Comparison of ENCODE assay signal across 10 cellular contexts in the genomic region with DNA sequence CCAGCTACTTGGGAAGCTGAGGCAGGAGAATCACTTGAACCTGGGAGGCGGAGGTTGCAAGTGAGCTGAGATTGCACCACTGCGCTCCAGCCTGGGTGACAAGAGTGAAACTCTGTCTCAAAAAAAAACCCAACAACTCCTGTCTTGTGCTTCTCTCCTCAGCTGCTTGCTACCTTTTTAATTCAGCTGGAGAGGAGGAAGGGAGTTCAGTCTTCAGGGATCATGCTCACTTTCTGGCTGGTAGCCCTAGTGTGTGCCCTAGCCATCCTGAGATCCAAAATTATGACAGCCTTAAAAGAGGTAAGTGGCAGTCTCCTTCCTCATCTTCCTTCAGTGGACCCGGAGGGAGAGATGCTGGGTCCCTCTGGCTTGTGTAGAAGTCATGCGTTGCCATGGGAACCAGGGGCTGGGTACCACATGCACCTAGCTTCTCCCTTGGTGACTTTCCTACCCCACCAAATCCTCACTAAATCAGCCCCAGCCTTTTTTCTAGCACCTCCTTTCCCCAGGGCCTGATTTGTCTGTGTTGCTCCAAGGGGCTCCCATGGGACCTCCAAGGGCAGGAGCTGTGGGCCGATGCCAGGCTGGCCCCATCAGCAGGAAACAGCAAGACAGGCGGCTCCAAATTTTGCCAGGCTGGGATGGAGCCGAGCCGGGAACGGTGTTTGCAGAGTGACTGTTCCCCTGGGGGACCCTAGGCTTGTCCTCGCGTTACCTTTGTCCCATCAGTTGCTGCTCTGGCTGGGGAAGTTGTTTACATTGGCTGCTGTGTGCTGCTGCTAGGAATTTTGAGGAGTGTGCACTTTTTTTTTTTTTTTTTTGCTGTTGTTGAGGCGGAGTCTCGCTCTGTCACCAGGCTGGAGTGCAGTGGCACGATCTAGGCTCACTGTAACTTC.
DNase-seq lines count a peak whose midpoint lies in the region; ATAC-seq lines count a peak whose summit lies in the region.
"Had no signal": no experiment of that assay in that cellular context is flagged by ENCODE, and none has a peak within 500 bp of the region (broad histone marks: within the 10 kb centered on the region; RNA-seq: fewer than 3 reads in every experiment).

No MANE protein-coding gene starts in this region.

- H3K4me3 Mint-ChIP-seq in activated CD4-positive, alpha-beta memory T cell treated with anti-CD3 and anti-CD28 coated beads for 36 hours = no peak overlapping the region
- H3K4me3 Mint-ChIP-seq: activated CD4-positive, alpha-beta T cell treated with anti-CD3 and anti-CD28 coated beads for 36 hours had no signal

- peaks cover 37% of the 10 kb centered on the region for H3K4me1 ChIP-seq in skeletal muscle satellite cell (ENCODE audit: control insufficient read depth, insufficient read depth, low read length)

- CTCF ChIA-PET in activated CD4-positive, alpha-beta memory T cell treated with anti-CD3 and anti-CD28 coated beads for 36 hours (lab: Charles Lee) = interaction anchor here (1.6 kb wide), 1 partner anchor 31 kb away, joined by 3 read pairs; no protein-coding TSS in a partner anchor

- H3K4me3 ChIP-seq in skeletal muscle satellite cell (ENCODE audit: low read length) = no peak overlapping the region

- intact Hi-C loops in Right ventricle myocardium superior (cut with DNase I) = loop anchor here (5.0 kb wide), 1 partner anchor 62 kb away; no protein-coding TSS in a partner anchor
- intact Hi-C loops in activated CD4-positive, alpha-beta memory T cell treated with anti-CD3 and anti-CD28 coated beads for 36 hours (cut with micrococcal nuclease) = no loop called here

- no peak overlapping the region for H3K27ac Mint-ChIP-seq in activated CD4-positive, alpha-beta memory T cell treated with anti-CD3 and anti-CD28 coated beads for 36 hours

- H3K27me3 ChIP-seq in skeletal muscle satellite cell (ENCODE audit: control insufficient read depth, insufficient read depth, low read length) = no peaks in the 10 kb centered on the region

- DNase-seq in EH (ENCODE audit: low read depth) = peak; percentile 67
- DNase-seq in NCI-H69 (lab: John Stamatoyannopoulos, UW) = peak; percentile 78
- DNase-seq in Right ventricle myocardium superior = peak; percentile 82
- no peak for DNase-seq in activated CD4-positive, alpha-beta memory T cell treated with anti-CD3 and anti-CD28 coated beads for 36 hours
- DNase-seq in cortex of kidney (lab: John Stamatoyannopoulos, UW) = no peak
- DNase-seq in HUDEP-2 (lab: John Stamatoyannopoulos, UW; ENCODE audit: unreplicated experiment in 76 of 76) = no peak
- DNase-seq: activated CD4-positive, alpha-beta T cell treated with anti-CD3 and anti-CD28 coated beads for 36 hours; caudate nucleus had no signal

- no peaks in the 10 kb centered on the region for H3K9me3 ChIP-seq in skeletal muscle satellite cell (replicated peaks; ENCODE audit: low read length)

- peaks cover 55% of the 10 kb centered on the region for H3K36me3 ChIP-seq in skeletal muscle satellite cell (ENCODE audit: insufficient read depth, low read length)

- no peaks in the 10 kb centered on the region for H3K9me3 Mint-ChIP-seq in activated CD4-positive, alpha-beta memory T cell treated with anti-CD3 and anti-CD28 coated beads for 36 hours

- peaks cover 46% of the 10 kb centered on the region for H3K36me3 Mint-ChIP-seq in activated CD4-positive, alpha-beta memory T cell treated with anti-CD3 and anti-CD28 coated beads for 36 hours

- H3K4me1 Mint-ChIP-seq in activated CD4-positive, alpha-beta memory T cell treated with anti-CD3 and anti-CD28 coated beads for 36 hours (ENCODE audit: low read depth) = peaks cover 12% of the 10 kb centered on the region

- POLR2A ChIA-PET in activated CD4-positive, alpha-beta memory T cell treated with anti-CD3 and anti-CD28 coated beads for 36 hours (lab: Charles Lee) = no interaction called here

- ATAC-seq in Right ventricle myocardium superior (ENCODE audit: poor library complexity) (peak; percentile 82), HG02973 (IDR thresholded peaks at IDR 0.05; ENCODE audit: unreplicated experiment) (no peak)
- ATAC-seq: activated CD4-positive, alpha-beta T cell treated with anti-CD3 and anti-CD28 coated beads for 36 hours had no signal

- no peak overlapping the region for H3K9ac ChIP-seq in skeletal muscle satellite cell (ENCODE audit: low read depth, low read length)

- H3K27me3 Mint-ChIP-seq in activated CD4-positive, alpha-beta memory T cell treated with anti-CD3 and anti-CD28 coated beads for 36 hours = no peaks in the 10 kb centered on the region
- H3K27me3 Mint-ChIP-seq: activated CD4-positive, alpha-beta T cell treated with anti-CD3 and anti-CD28 coated beads for 36 hours had no signal

- H3K4me2 ChIP-seq in skeletal muscle satellite cell (ENCODE audit: low read length) = peak overlapping the region; percentile 12

Comparison
In these comparisons a context has a peak if more than half of its experiments do, and no peak if none do; other contexts are left out.
1. DNase-seq: peak in EH (single experiment), NCI-H69 (single experiment) and Right ventricle myocardium superior (single experiment); none in activated CD4-positive, alpha-beta memory T cell treated with anti-CD3 and anti-CD28 coated beads for 36 hours (single experiment), cortex of kidney (single experiment) and HUDEP-2 (0 of 76).